ENCODE assay signal across 1 cellular context in genomic region chr19:14475251-14476073, GRCh38.
TF ChIP-seq lines count a peak whose summit lies in the region.

PTGER1 (minus strand) TSS chr19:14475354; CDS start chr19:14474320, 1,034 bp downstream.

TF ChIP-seq in HepG2, 621 proteins besides CTCF, POLR2A, EP300 and RAD21 (continued from another document and continues in another):
- no peak for TF ChIP-seq DMTF1 (CRISPR knock-in tag; IDR thresholded peaks at IDR 0.05)
- no peak for TF ChIP-seq ZNF510 (CRISPR knock-in tag; IDR thresholded peaks at IDR 0.05; ENCODE audit: low read depth)
- no peak for TF ChIP-seq ZC3H4 (CRISPR knock-in tag; IDR thresholded peaks at IDR 0.05; ENCODE audit: borderline replicate concordance)
- no peak for TF ChIP-seq IKZF4 (CRISPR knock-in tag; IDR thresholded peaks at IDR 0.05; ENCODE audit: borderline replicate concordance, low read depth, not compliant biosample characterization)
- TF ChIP-seq NFRKB (IDR thresholded peaks at IDR 0.05), result no peak
- 0 out of 2 replicates have a peak, but pooled peaks have one; percentile 14 for TF ChIP-seq ZFX (CRISPR knock-in tag; IDR thresholded peaks at IDR 0.05; ENCODE audit: low read depth)
- peak; percentile 46 for TF ChIP-seq AGO1 (IDR thresholded peaks at IDR 0.05; ENCODE audit: low read depth, low read length, poor library complexity, severe bottlenecking)
- no peak for TF ChIP-seq ZFP1 (CRISPR knock-in tag; IDR thresholded peaks at IDR 0.05)
- no peak for TF ChIP-seq KLF11 (CRISPR knock-in tag; IDR thresholded peaks at IDR 0.05)
- TF ChIP-seq KDM2A (CRISPR knock-in tag; IDR thresholded peaks at IDR 0.05; ENCODE audit: borderline replicate concordance, low read depth), result peak; percentile 86
- TF ChIP-seq CBX1 (IDR thresholded peaks at IDR 0.05; ENCODE audit: low read depth), result no peak
- TF ChIP-seq FOSL1 (CRISPR knock-in tag; IDR thresholded peaks at IDR 0.05; ENCODE audit: borderline replicate concordance), result no peak
- TF ChIP-seq MTA1 (CRISPR knock-in tag; IDR thresholded peaks at IDR 0.05; ENCODE audit: borderline replicate concordance), result 0 out of 2 replicates have a peak, but pooled peaks have one; percentile 37
- TF ChIP-seq ZNF263 (CRISPR knock-in tag; IDR thresholded peaks at IDR 0.05), result peak; percentile 44; the same call in 1 of the 2 replicates
- 0 out of 2 replicates have a peak, but pooled peaks have one; percentile 39 for TF ChIP-seq RBFOX2 (IDR thresholded peaks at IDR 0.05; ENCODE audit: low read depth, low read length)
- TF ChIP-seq ARID4A (CRISPR knock-in tag; IDR thresholded peaks at IDR 0.05; ENCODE audit: borderline replicate concordance), result peak; percentile 27; the same call in 1 of the 2 replicates
- peak; percentile 73 for TF ChIP-seq ZBTB33 (CRISPR knock-in tag; IDR thresholded peaks at IDR 0.05)
- TF ChIP-seq IRF1 (CRISPR knock-in tag; IDR thresholded peaks at IDR 0.05; ENCODE audit: low read depth), result no peak
- TF ChIP-seq ZNF768 (CRISPR knock-in tag; IDR thresholded peaks at IDR 0.05), result 0 out of 2 replicates have a peak, but pooled peaks have one; percentile 27
- TF ChIP-seq RXRB (CRISPR knock-in tag; IDR thresholded peaks at IDR 0.05; ENCODE audit: borderline replicate concordance), result no peak
- TF ChIP-seq STAT6 (CRISPR knock-in tag; IDR thresholded peaks at IDR 0.05; ENCODE audit: borderline replicate concordance), result no peak
- TF ChIP-seq ARID5B (CRISPR knock-in tag; IDR thresholded peaks at IDR 0.05), result no peak
- 0 out of 2 replicates have a peak, but pooled peaks have one; percentile 28 for TF ChIP-seq SAP130 (CRISPR knock-in tag; IDR thresholded peaks at IDR 0.05; ENCODE audit: low read depth)
- TF ChIP-seq ZNF670 (CRISPR knock-in tag; IDR thresholded peaks at IDR 0.05; ENCODE audit: borderline replicate concordance), result no peak
- TF ChIP-seq HMGXB4 (CRISPR knock-in tag; IDR thresholded peaks at IDR 0.05; ENCODE audit: borderline replicate concordance in 1 of 2, low read depth in 1 of 2), result peak in 1 of 2 experiments; percentile 65; a peak in 2 of 4 replicates
- peak; percentile 50 for TF ChIP-seq TAF15 (IDR thresholded peaks at IDR 0.05; ENCODE audit: low read depth, low read length, poor library complexity, severe bottlenecking)
- no peak for TF ChIP-seq REL (CRISPR knock-in tag; conservative IDR thresholded peaks at IDR 0.05)
- no peak for TF ChIP-seq CENPT (CRISPR knock-in tag; IDR thresholded peaks at IDR 0.05; ENCODE audit: low read depth)
- peak; percentile 38; the same call in 1 of the 2 replicates for TF ChIP-seq ZNF687 (CRISPR knock-in tag; IDR thresholded peaks at IDR 0.05)
- 0 out of 2 replicates have a peak, but pooled peaks have one; percentile 27 for TF ChIP-seq ZNF343 (CRISPR knock-in tag; IDR thresholded peaks at IDR 0.05)
- no peak for TF ChIP-seq CREB3 (CRISPR knock-in tag; IDR thresholded peaks at IDR 0.05)
